12 cellular contexts compared by ENCODE assay signal in the genomic region with DNA sequence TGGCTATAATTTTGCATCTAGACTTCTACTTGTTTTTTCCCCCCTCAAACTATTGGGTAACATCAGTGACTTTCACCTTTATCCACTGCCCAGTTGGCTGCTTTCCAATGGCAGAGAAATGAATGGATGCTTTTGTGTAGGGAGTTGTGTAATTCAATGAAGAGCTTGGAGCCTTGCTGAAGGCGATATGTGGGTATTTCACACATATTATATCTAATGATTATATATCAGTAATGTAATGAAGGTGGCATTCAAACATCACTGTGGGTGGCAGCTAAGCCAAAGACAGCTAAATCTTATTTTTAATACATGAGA.
DNase-seq lines count a peak whose midpoint lies in the region; ATAC-seq, FAIRE-seq and TF ChIP-seq lines count a peak whose summit lies in the region.
"Had no signal": no experiment of that assay in that cellular context is flagged by ENCODE, and none has a peak within 500 bp of the region (broad histone marks: within the 10 kb centered on the region; RNA-seq: fewer than 3 reads in every experiment).

No MANE protein-coding gene starts in this region.

- H3K79me2 ChIP-seq in HepG2 (ENCODE audit: insufficient read depth, low read length) = no peaks in the 10 kb centered on the region

- FAIRE-seq in HepG2 (lab: Jason Lieb, UNC) (peak; percentile 95), D721Med (lab: Jason Lieb, UNC) (no peak)

- TF ChIP-seq POLR2A in HepG2 (IDR thresholded peaks at IDR 0.05; ENCODE audit: insufficient read depth in 1 of 2, low read depth in 2 of 2, low read length in 2 of 2) = no peak

- no peaks in the 10 kb centered on the region for H3K9me3 ChIP-seq in HepG2 (ENCODE audit: low read length)
- H3K9me3 ChIP-seq: BLaER1 had no signal

- 0 out of 6 replicates have a peak overlapping the region, but pooled peaks of 1 of the 3 experiments have one; percentile 26 for H3K4me3 ChIP-seq in HepG2 (replicated peaks in 1 of 3; ENCODE audit: insufficient read depth in 1 of 3, low read depth in 2 of 3, low read length in 3 of 3)
- H3K4me3 ChIP-seq: BLaER1 had no signal

- no TSS peak for BruUV-seq in HepG2 (replicated peaks; lab: Mats Ljungman, UMichigan)

- no peak overlapping the region for H3K9ac ChIP-seq in HepG2 (ENCODE audit: insufficient read depth, low read depth, low read length)
- H3K9ac ChIP-seq: BLaER1 had no signal

- DNase-seq in Ammon's horn (ENCODE audit: low spot score) (peak; percentile 60), NCI-H345 (lab: John Stamatoyannopoulos, UW) (peak; percentile 25), dermis blood vessel endothelial cell (peak; percentile 17), HepG2 (ENCODE audit: low spot score) (peak; percentile 95), NCI-H2171 (lab: John Stamatoyannopoulos, UW) (no peak), D721Med (ENCODE audit: insufficient read length, low spot score) (no peak), DMS53 treated with DMSO at 0.1 percent for 48 hours (lab: John Stamatoyannopoulos, UW; ENCODE audit: unreplicated experiment) (no peak)
- DNase-seq: activated CD8-positive, alpha-beta memory T cell treated with anti-CD3 and anti-CD28 coated beads, Interleukin-2, amount 50 U/mL, for 4 hours; naive thymus-derived CD8-positive, alpha-beta T cell; NCI-H510A treated with DMSO at 0.1 percent for 48 hours had no signal

- H3K36me3 ChIP-seq in HepG2 (replicated peaks in 1 of 2; ENCODE audit: control insufficient read depth in 1 of 2, insufficient read depth in 2 of 2, low read length in 2 of 2) = no peaks in the 10 kb centered on the region
- H3K36me3 ChIP-seq: BLaER1 had no signal

- H4K20me1 ChIP-seq in HepG2 (ENCODE audit: insufficient read depth, low read length) = no peaks in the 10 kb centered on the region
- H4K20me1 ChIP-seq: BLaER1 had no signal

- in situ Hi-C loops in HepG2 (cut with HindIII; ENCODE audit: extremely low pct_ligation_motif_present, low pct_unique_long_range_greater_than_20kb) = no loop called here

- POLR2A ChIA-PET in HepG2 (lab: Yijun Ruan, JAX) = no interaction called here

- peak overlapping the region; percentile 58 for H3K27ac ChIP-seq in HepG2 (ENCODE audit: extremely low read length, insufficient read depth, low read length)
- H3K27ac ChIP-seq: BLaER1 had no signal

- peaks cover 22% of the 10 kb centered on the region for H3K4me1 ChIP-seq in HepG2 (ENCODE audit: insufficient read depth, low read length)
- H3K4me1 ChIP-seq: BLaER1 had no signal

- ATAC-seq in HepG2 (peak; percentile 95), HG03378 (IDR thresholded peaks at IDR 0.05; ENCODE audit: unreplicated experiment) (no peak)
- ATAC-seq: naive thymus-derived CD8-positive, alpha-beta T cell had no signal

- TF ChIP-seq EP300 in HepG2 (IDR thresholded peaks at IDR 0.05; ENCODE audit: low read depth in 2 of 2, low read length in 2 of 2) (peak; percentile 65 to 84; a peak in 2 of 4 replicates), HepG2 (CRISPR knock-in tag; IDR thresholded peaks at IDR 0.05; ENCODE audit: borderline replicate concordance) (no peak)

- WGBS in HepG2 (ENCODE audit: low lambda C conversion rate) = 0% methylated on average over 1 of the region's 1 CpG

- TF ChIP-seq CTCF in HepG2 (CRISPR knock-in tag; IDR thresholded peaks at IDR 0.05) (no peak), D721Med (IDR thresholded peaks at IDR 0.05; ENCODE audit: insufficient read depth, missing control alignments) (no peak)

- no peaks in the 10 kb centered on the region; a peak in 1 of 5 replicates for H3K27me3 ChIP-seq in HepG2 (ENCODE audit: control insufficient read depth in 1 of 2, insufficient read depth in 2 of 2, low read length in 2 of 2)
- H3K27me3 ChIP-seq: BLaER1 had no signal

- TF ChIP-seq RAD21 in HepG2 (CRISPR knock-in tag; IDR thresholded peaks at IDR 0.05) = no peak

- H2AFZ ChIP-seq in HepG2 (ENCODE audit: low read length) = no peak overlapping the region

- intact Hi-C loops in HepG2 (cut with micrococcal nuclease; ENCODE audit: unreplicated experiment) = loop anchor here (1.0 to 2.0 kb wide), 2 partner anchors 29 to 60 kb away; no protein-coding TSS in a partner anchor

- CTCF ChIA-PET in HepG2 (lab: Yijun Ruan, JAX; ENCODE audit: low intra/inter-chr PET ratio, low total read pairs) = no interaction called here

- peak overlapping the region; percentile 40 for H3K4me2 ChIP-seq in HepG2 (ENCODE audit: low read depth, low read length)
- H3K4me2 ChIP-seq: BLaER1 had no signal

TF ChIP-seq in HepG2, 621 proteins besides CTCF, POLR2A, EP300 and RAD21 (continues in another document):
- TF ChIP-seq RXRB (CRISPR knock-in tag; IDR thresholded peaks at IDR 0.05; ENCODE audit: borderline replicate concordance) (peak; percentile 85), CEBPG (CRISPR knock-in tag; IDR thresholded peaks at IDR 0.05) (peak; percentile 97), ZNF124 (CRISPR knock-in tag; IDR thresholded peaks at IDR 0.05) (no peak), ZNF850 (CRISPR knock-in tag; conservative IDR thresholded peaks at IDR 0.05) (no peak), TCF7 (IDR thresholded peaks at IDR 0.05; ENCODE audit: low read depth) (peak; percentile 30), ARNTL (CRISPR knock-in tag; IDR thresholded peaks at IDR 0.05) (no peak), ERF (CRISPR knock-in tag; IDR thresholded peaks at IDR 0.05) (0 out of 2 replicates have a peak, but pooled peaks have one; percentile 28), ZBTB3 (CRISPR knock-in tag; IDR thresholded peaks at IDR 0.05; ENCODE audit: borderline replicate concordance, low read depth) (no peak), FOXA3 (CRISPR knock-in tag; IDR thresholded peaks at IDR 0.05) (peak; percentile 63), SOX13 (IDR thresholded peaks at IDR 0.05) (no peak), SOX13 (CRISPR knock-in tag; conservative IDR thresholded peaks at IDR 0.05 in 1 of 2, IDR thresholded peaks at IDR 0.05 in 1 of 2) (peak in 1 of 2 experiments; percentile 85; a peak in 2 of 4 replicates), HDAC2 (CRISPR knock-in tag; IDR thresholded peaks at IDR 0.05) (peak; percentile 64; the same call in 1 of the 2 replicates), NCOA2 (CRISPR knock-in tag; IDR thresholded peaks at IDR 0.05) (peak; percentile 77), RARA (CRISPR knock-in tag; IDR thresholded peaks at IDR 0.05) (peak; percentile 44), HMG20A (CRISPR knock-in tag; IDR thresholded peaks at IDR 0.05; ENCODE audit: borderline replicate concordance) (peak; percentile 85), POGZ (CRISPR knock-in tag; IDR thresholded peaks at IDR 0.05) (peak; percentile 31; the same call in 1 of the 2 replicates), SALL1 (CRISPR knock-in tag; IDR thresholded peaks at IDR 0.05) (peak; percentile 44; the same call in 1 of the 2 replicates), PPARG (CRISPR knock-in tag; conservative IDR thresholded peaks at IDR 0.05) (peak; percentile 90), FOXO1 (CRISPR knock-in tag; IDR thresholded peaks at IDR 0.05) (0 out of 2 replicates have a peak, but pooled peaks have one; percentile 23), RBFOX2 (IDR thresholded peaks at IDR 0.05; ENCODE audit: low read depth, low read length) (no peak), ASH2L (IDR thresholded peaks at IDR 0.05; ENCODE audit: insufficient read length, low read depth, low read length) (peak; percentile 12)
- TF ChIP-seq, protein P1, sequence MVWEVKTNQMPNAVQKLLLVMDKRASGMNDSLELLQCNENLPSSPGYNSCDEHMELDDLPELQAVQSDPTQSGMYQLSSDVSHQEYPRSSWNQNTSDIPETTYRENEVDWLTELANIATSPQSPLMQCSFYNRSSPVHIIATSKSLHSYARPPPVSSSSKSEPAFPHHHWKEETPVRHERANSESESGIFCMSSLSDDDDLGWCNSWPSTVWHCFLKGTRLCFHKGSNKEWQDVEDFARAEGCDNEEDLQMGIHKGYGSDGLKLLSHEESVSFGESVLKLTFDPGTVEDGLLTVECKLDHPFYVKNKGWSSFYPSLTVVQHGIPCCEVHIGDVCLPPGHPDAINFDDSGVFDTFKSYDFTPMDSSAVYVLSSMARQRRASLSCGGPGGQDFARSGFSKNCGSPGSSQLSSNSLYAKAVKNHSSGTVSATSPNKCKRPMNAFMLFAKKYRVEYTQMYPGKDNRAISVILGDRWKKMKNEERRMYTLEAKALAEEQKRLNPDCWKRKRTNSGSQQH (CRISPR knock-in tag; IDR thresholded peaks at IDR 0.05; ENCODE audit: low read depth) = no peak
- TF ChIP-seq, protein P2, sequence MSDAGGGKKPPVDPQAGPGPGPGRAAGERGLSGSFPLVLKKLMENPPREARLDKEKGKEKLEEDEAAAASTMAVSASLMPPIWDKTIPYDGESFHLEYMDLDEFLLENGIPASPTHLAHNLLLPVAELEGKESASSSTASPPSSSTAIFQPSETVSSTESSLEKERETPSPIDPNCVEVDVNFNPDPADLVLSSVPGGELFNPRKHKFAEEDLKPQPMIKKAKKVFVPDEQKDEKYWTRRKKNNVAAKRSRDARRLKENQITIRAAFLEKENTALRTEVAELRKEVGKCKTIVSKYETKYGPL (CRISPR knock-in tag; IDR thresholded peaks at IDR 0.05) = peak; percentile 81

Comparison
In these comparisons a context has a peak if more than half of its experiments do, and no peak if none do; other contexts are left out.
1. DNase-seq: peak in Ammon's horn (single experiment), NCI-H345 (single experiment), dermis blood vessel endothelial cell (single experiment) and HepG2 (single experiment); none in NCI-H2171 (single experiment), D721Med (single experiment) and DMS53 treated with DMSO at 0.1 percent for 48 hours (single experiment).